22 cellular contexts compared by ENCODE assay signal in genomic region chr11:981764-982163, GRCh38. TPM values are rescaled to one million over a fixed set of nuclear protein-coding genes. Genes with fewer than 3 reads are reported as not detected.
A peak's percentile ranks its signal among the peaks of the same experiment; 100 is the strongest.
DNase-seq lines count a peak whose midpoint lies in the region; ATAC-seq and TF ChIP-seq lines count a peak whose summit lies in the region.
"Had no signal": no experiment of that assay in that cellular context is flagged by ENCODE, and none has a peak within 500 bp of the region (broad histone marks: within the 10 kb centered on the region; RNA-seq: fewer than 3 reads in every experiment).

No MANE protein-coding gene starts in this region.

- H3K27me3 ChIP-seq in osteoblast (ENCODE audit: insufficient read depth, low read length) = no peaks in the 10 kb centered on the region
- H3K27me3 ChIP-seq in MM.1S (replicated peaks; ENCODE audit: insufficient read depth, low read length) = no peaks in the 10 kb centered on the region
- H3K27me3 ChIP-seq: BE2C had no signal

- H3K4me3 Mint-ChIP-seq in natural killer cell (peak overlapping the region; percentile 70), immature natural killer cell (peak overlapping the region in 4 of 5 donors; percentile 66 to 78 (median 67))
- no peak overlapping the region for H3K4me3 Mint-ChIP-seq in natural killer cell treated with Interleukin-12 subunit alpha and Interleukin-12 subunit beta and Interleukin-15 and Interleukin-18, amount 100 ng/mL, for 72 hours
- H3K4me3 Mint-ChIP-seq: CD4-positive, alpha-beta memory T cell had no signal

- H3K36me3 ChIP-seq in osteoblast (ENCODE audit: insufficient read depth, low read length) (peaks cover 32% of the 10 kb centered on the region), MM.1S (replicated peaks; ENCODE audit: insufficient read depth, low read length) (peaks cover 8% of the 10 kb centered on the region; the same call in 1 of the 2 replicates)

- H3K4me3 ChIP-seq in osteoblast (ENCODE audit: insufficient read depth, low read length) = no peak overlapping the region
- H3K4me3 ChIP-seq in MM.1S (ENCODE audit: low read length) = no peak overlapping the region
- H3K4me3 ChIP-seq: A549, GM12878, GM23248 had no signal

- TF ChIP-seq CTCF in natural killer cell (IDR thresholded peaks at IDR 0.05) (no peak), osteoblast (IDR thresholded peaks at IDR 0.05; ENCODE audit: extremely low read depth, low read depth, low read length) (no peak), MM.1S (IDR thresholded peaks at IDR 0.05; ENCODE audit: low read length) (no peak)

- H3K4me1 Mint-ChIP-seq in natural killer cell (peaks cover 19 to 21% of the 10 kb centered on the region in 2 donors), immature natural killer cell (peaks cover 26 to 42% of the 10 kb centered on the region in 2 donors)
- H3K4me1 Mint-ChIP-seq in natural killer cell treated with Interleukin-12 subunit alpha and Interleukin-12 subunit beta and Interleukin-15 and Interleukin-18, amount 100 ng/mL, for 72 hours (ENCODE audit: low read depth in 2 of 2) = peaks cover 0 to 20% of the 10 kb centered on the region in 2 donors

- intact Hi-C loops in natural killer cell (cut with micrococcal nuclease) = no loop called here

- H2AFZ ChIP-seq in osteoblast (ENCODE audit: low read length) (no peak overlapping the region), MM.1S (ENCODE audit: low read length) (no peak overlapping the region)
- H2AFZ ChIP-seq: GM23248 had no signal

- H3K36me3 Mint-ChIP-seq in natural killer cell = no peaks in the 10 kb centered on the region
- no peaks in the 10 kb centered on the region for H3K36me3 Mint-ChIP-seq in natural killer cell treated with Interleukin-12 subunit alpha and Interleukin-12 subunit beta and Interleukin-15 and Interleukin-18, amount 100 ng/mL, for 72 hours
- peaks cover 3 to 16% (median 6%) of the 10 kb centered on the region in 3 donors for H3K36me3 Mint-ChIP-seq in immature natural killer cell

- no peaks in the 10 kb centered on the region for H3K9me2 ChIP-seq in MM.1S (replicated peaks; ENCODE audit: insufficient read depth, low read length)

- H3K27ac ChIP-seq in osteoblast (ENCODE audit: low read depth, low read length) = no peak overlapping the region
- H3K27ac ChIP-seq in MM.1S (ENCODE audit: low read length) = no peak overlapping the region
- H3K27ac ChIP-seq: A549, GM23248 had no signal

- peaks cover 12% of the 10 kb centered on the region for H3K79me2 ChIP-seq in osteoblast (ENCODE audit: insufficient read depth, low read length)
- H3K79me2 ChIP-seq in MM.1S (ENCODE audit: low read length) = 0 out of 2 replicates have a peak, but pooled peaks cover 5% of the 10 kb centered on the region

- H3K27ac Mint-ChIP-seq in natural killer cell (peak overlapping the region in 1 of 2 donors; percentile 80), immature natural killer cell (peak overlapping the region in 3 of 6 donors; percentile 28 to 88 (median 77))
- no peak overlapping the region for H3K27ac Mint-ChIP-seq in natural killer cell treated with Interleukin-12 subunit alpha and Interleukin-12 subunit beta and Interleukin-15 and Interleukin-18, amount 100 ng/mL, for 72 hours

- no peak overlapping the region for H3K9ac ChIP-seq in MM.1S (ENCODE audit: low read length)
- H3K9ac ChIP-seq: GM23248 had no signal

- H3K4me2 ChIP-seq in osteoblast (ENCODE audit: insufficient read depth, low read length) = no peak overlapping the region
- no peak overlapping the region for H3K4me2 ChIP-seq in MM.1S (ENCODE audit: low read depth, low read length)
- H3K4me2 ChIP-seq: A549 had no signal

- no peaks in the 10 kb centered on the region for H3F3A ChIP-seq in MM.1S (ENCODE audit: insufficient read depth, low read length)

- no peaks in the 10 kb centered on the region for H3K27me3 Mint-ChIP-seq in natural killer cell (ENCODE audit: low read depth in 2 of 2)
- no peaks in the 10 kb centered on the region for H3K27me3 Mint-ChIP-seq in natural killer cell treated with Interleukin-12 subunit alpha and Interleukin-12 subunit beta and Interleukin-15 and Interleukin-18, amount 100 ng/mL, for 72 hours
- H3K27me3 Mint-ChIP-seq in immature natural killer cell (ENCODE audit: low read depth in 3 of 3) = peaks cover 0 to 8% (median 0%) of the 10 kb centered on the region in 3 donors
- H3K27me3 Mint-ChIP-seq: CD4-positive, alpha-beta memory T cell had no signal

- H3K4me1 ChIP-seq in osteoblast (ENCODE audit: insufficient read depth, low read length) = peaks cover 3% of the 10 kb centered on the region
- H3K4me1 ChIP-seq in MM.1S (ENCODE audit: low read length) = no peaks in the 10 kb centered on the region
- H3K4me1 ChIP-seq: A549, BE2C had no signal

- H4K20me1 ChIP-seq in osteoblast (ENCODE audit: insufficient read depth, low read length) (peaks cover 33% of the 10 kb centered on the region), MM.1S (ENCODE audit: insufficient read depth, low read length) (no peaks in the 10 kb centered on the region)

- no peak for ATAC-seq in natural killer cell
- ATAC-seq in natural killer cell treated with Interleukin-12 subunit alpha and Interleukin-12 subunit beta and Interleukin-15 and Interleukin-18, amount 100 ng/mL, for 72 hours = no peak
- ATAC-seq: A549, GM12878 had no signal

- no peaks in the 10 kb centered on the region for H3K9me3 Mint-ChIP-seq in natural killer cell
- H3K9me3 Mint-ChIP-seq in natural killer cell treated with Interleukin-12 subunit alpha and Interleukin-12 subunit beta and Interleukin-15 and Interleukin-18, amount 100 ng/mL, for 72 hours = no peaks in the 10 kb centered on the region
- peaks cover 0 to 1% (median 0%) of the 10 kb centered on the region in 6 donors for H3K9me3 Mint-ChIP-seq in immature natural killer cell
- H3K9me3 Mint-ChIP-seq: CD4-positive, alpha-beta memory T cell had no signal

- DNase-seq in natural killer cell (no peak), immature natural killer cell (no peak), osteoblast (ENCODE audit: insufficient read length, low spot score, missing footprints) (peak; percentile 74), COR-L47 (lab: John Stamatoyannopoulos, UW) (no peak), MM.1S (no peak)
- no peak for DNase-seq in natural killer cell treated with Interleukin-12 subunit alpha and Interleukin-12 subunit beta and Interleukin-15 and Interleukin-18, amount 100 ng/mL, for 72 hours (ENCODE audit: low spot score)
- DNase-seq: 8988T; ACHN; AML-193; BE2C; C1 segment of cervical spinal cord; Caco-2; CD4-positive, alpha-beta memory T cell; DMS79; EL; GDM1; GM23248; H7; HCEC 1CT had no signal

- H3K9me3 ChIP-seq in osteoblast (ENCODE audit: low read depth, low read length) (no peaks in the 10 kb centered on the region), MM.1S (replicated peaks; ENCODE audit: insufficient read depth, low read length) (no peaks in the 10 kb centered on the region)
- H3K9me3 ChIP-seq: A549, BE2C, Caco-2 had no signal

RNA-seq across cellular contexts. Expression of gene MUC6, which starts 54.8 kb away (rescaled TPM):
- total RNA-seq in natural killer cell (not detected), osteoblast (not detected in 2 replicates)
- not detected for total RNA-seq in natural killer cell treated with Interleukin-12 subunit alpha and Interleukin-12 subunit beta and Interleukin-15 and Interleukin-18, amount 100 ng/mL, for 72 hours
- polyA plus RNA-seq in immature natural killer cell = not detected
- total RNA-seq: Caco-2; CD4-positive, alpha-beta memory T cell; GM23248; H1; H7 had no signal
- polyA plus RNA-seq: A549, GM23248, H1 had no signal

RNA-seq across cellular contexts. Expression of gene AP2A2, which starts 56.1 kb away (rescaled TPM):
- 100 to 1,000 TPM in 1 of 3 donors, 10 to 100 TPM in 2; 57.2 to 120 (median 82.9) TPM for total RNA-seq in natural killer cell
- total RNA-seq in natural killer cell treated with Interleukin-12 subunit alpha and Interleukin-12 subunit beta and Interleukin-15 and Interleukin-18, amount 100 ng/mL, for 72 hours = 10 to 100 TPM; 51.6 to 75.1 TPM
- 10 to 100 TPM in 1 of 3 donors, 1 to 10 TPM in 2; 2.5 to 11.0 (median 7.1) TPM for polyA plus RNA-seq in immature natural killer cell
- total RNA-seq in osteoblast = 48.0 and 50.7 TPM in 2 replicates
